1 cellular context compared by ENCODE assay signal in the genomic region with DNA sequence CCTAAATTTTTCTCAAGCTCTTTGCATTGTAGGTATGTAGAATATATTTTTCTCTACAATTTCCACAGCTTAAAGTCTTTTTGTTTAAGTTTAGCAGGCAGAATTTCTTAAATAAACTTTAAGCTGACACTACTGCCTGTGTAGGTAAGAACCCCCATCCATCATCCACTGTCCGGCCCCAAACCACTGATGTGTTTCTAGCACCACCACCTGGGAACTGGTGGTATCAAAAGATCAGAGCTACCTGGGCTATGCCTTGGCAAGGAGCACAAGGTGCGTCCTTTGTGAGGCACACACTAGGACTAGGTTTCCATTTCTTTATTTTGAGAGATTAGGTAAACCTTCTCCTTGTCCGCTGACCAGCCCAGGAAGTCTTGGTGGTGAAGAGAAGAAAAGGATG.
A peak's percentile ranks its signal among the peaks of the same experiment; 100 is the strongest.
TF ChIP-seq lines count a peak whose summit lies in the region.

No MANE protein-coding gene starts in this region.

TF ChIP-seq in HepG2, 621 proteins besides CTCF, POLR2A, EP300 and RAD21:
- no peak for TF ChIP-seq GABPA (IDR thresholded peaks at IDR 0.05; ENCODE audit: low read depth, low read length)
- no peak for TF ChIP-seq GABPA (CRISPR knock-in tag; IDR thresholded peaks at IDR 0.05; ENCODE audit: low read depth)
- no peak for TF ChIP-seq ZFYVE20 (CRISPR knock-in tag; IDR thresholded peaks at IDR 0.05; ENCODE audit: borderline replicate concordance, low read depth)
- no peak for TF ChIP-seq MEF2D (CRISPR knock-in tag; IDR thresholded peaks at IDR 0.05)
- TF ChIP-seq STAG1 (CRISPR knock-in tag; IDR thresholded peaks at IDR 0.05), result peak; percentile 69
- TF ChIP-seq EED (CRISPR knock-in tag; IDR thresholded peaks at IDR 0.05), result no peak
- TF ChIP-seq ZNF280D (CRISPR knock-in tag; IDR thresholded peaks at IDR 0.05), result no peak
- TF ChIP-seq SNAI1 (CRISPR knock-in tag; IDR thresholded peaks at IDR 0.05; ENCODE audit: borderline replicate concordance), result no peak
- TF ChIP-seq, protein P1, sequence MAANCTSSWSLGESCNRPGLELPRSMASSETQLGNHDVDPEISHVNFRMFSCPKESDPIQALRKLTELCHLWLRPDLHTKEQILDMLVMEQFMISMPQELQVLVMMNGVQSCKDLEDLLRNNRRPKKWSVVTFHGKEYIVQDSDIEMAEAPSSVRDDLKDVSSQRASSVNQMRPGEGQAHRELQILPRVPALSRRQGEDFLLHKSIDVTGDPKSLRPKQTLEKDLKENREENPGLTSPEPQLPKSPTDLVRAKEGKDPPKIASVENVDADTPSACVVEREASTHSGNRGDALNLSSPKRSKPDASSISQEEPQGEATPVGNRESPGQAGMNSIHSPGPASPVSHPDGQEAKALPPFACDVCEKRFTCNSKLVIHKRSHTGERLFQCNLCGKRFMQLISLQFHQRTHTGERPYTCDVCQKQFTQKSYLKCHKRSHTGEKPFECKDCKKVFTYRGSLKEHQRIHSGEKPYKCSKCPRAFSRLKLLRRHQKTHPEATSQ (CRISPR knock-in tag; IDR thresholded peaks at IDR 0.05; ENCODE audit: borderline replicate concordance), result no peak
- TF ChIP-seq ZNF264 (CRISPR knock-in tag; IDR thresholded peaks at IDR 0.05), result no peak
